In genomic region chr17:75877752-75878173, GRCh38 we compare ENCODE assay signal across 8 cellular contexts. TPM values are rescaled to one million over a fixed set of nuclear protein-coding genes. Genes with fewer than 3 reads are reported as not detected.
DNase-seq lines count a peak whose midpoint lies in the region; ATAC-seq, FAIRE-seq and TF ChIP-seq lines count a peak whose summit lies in the region.

No MANE protein-coding gene starts in this region.

- peak overlapping the region; percentile 91 for H3K27ac Mint-ChIP-seq in CD4-positive, alpha-beta T cell
- H3K27ac Mint-ChIP-seq in activated CD4-positive, alpha-beta T cell treated with anti-CD3 and anti-CD28 coated beads, Interleukin-2, amount 10 ng/mL, durations not matched to agents 7 days and 5 days, result peak overlapping the region; percentile 99
- peak overlapping the region; percentile 95 for H3K27ac Mint-ChIP-seq in dendritic cell treated with granulocyte-macrophage colony-stimulating factor and Interleukin-4, amounts not matched to agents 40 ng/mL and 50 ng/mL, for 4 days

- peak overlapping the region; percentile 81 for H3K4me3 ChIP-seq in lower leg skin (ENCODE audit: low read depth, poor library complexity, severe bottlenecking)

- peaks cover 51% of the 10 kb centered on the region for H3K4me1 Mint-ChIP-seq in CD4-positive, alpha-beta T cell (ENCODE audit: low read depth)
- H3K4me1 Mint-ChIP-seq in activated CD4-positive, alpha-beta T cell treated with anti-CD3 and anti-CD28 coated beads, Interleukin-2, amount 10 ng/mL, durations not matched to agents 7 days and 5 days, result peaks cover 57% of the 10 kb centered on the region
- peaks cover 64% of the 10 kb centered on the region for H3K4me1 Mint-ChIP-seq in dendritic cell treated with granulocyte-macrophage colony-stimulating factor and Interleukin-4, amounts not matched to agents 40 ng/mL and 50 ng/mL, for 4 days (ENCODE audit: low read depth)

- no peaks in the 10 kb centered on the region for H3K9me3 ChIP-seq in CD4-positive, alpha-beta T cell (ENCODE audit: control insufficient read depth, low read length)

- intact Hi-C loops in CD4-positive, alpha-beta T cell (cut with DNase I, micrococcal nuclease), result loop anchor here (1.0 to 5.0 kb wide), 4 partner anchors 19 to 35 kb away; partner anchors contain the start of genes TRIM65 (in 2 of the 2) and UNC13D (in 1 of the 2)
- intact Hi-C loops in dendritic cell treated with granulocyte-macrophage colony-stimulating factor and Interleukin-4, amounts not matched to agents 40 ng/mL and 50 ng/mL, for 4 days (cut with micrococcal nuclease), result no loop called here
- intact Hi-C loops in lower leg skin (cut with DNase I; ENCODE audit: low total_unique reads), result no loop called here

- 0% methylated on average over 11 to 13 of the region's 56 CpGs for WGBS in lower leg skin, 2 donors

- no peaks in the 10 kb centered on the region for H3K27me3 Mint-ChIP-seq in CD4-positive, alpha-beta T cell
- no peaks in the 10 kb centered on the region for H3K27me3 Mint-ChIP-seq in activated CD4-positive, alpha-beta T cell treated with anti-CD3 and anti-CD28 coated beads, Interleukin-2, amount 10 ng/mL, durations not matched to agents 7 days and 5 days
- H3K27me3 Mint-ChIP-seq in dendritic cell treated with granulocyte-macrophage colony-stimulating factor and Interleukin-4, amounts not matched to agents 40 ng/mL and 50 ng/mL, for 4 days, result peaks cover 74% of the 10 kb centered on the region

- ATAC-seq in CD4-positive, alpha-beta T cell (ENCODE audit: poor library complexity), result peak; percentile 72
- ATAC-seq in GM18517 (IDR thresholded peaks at IDR 0.05; ENCODE audit: unreplicated experiment), result no peak

- peak overlapping the region; percentile 66 for H3K27ac ChIP-seq in CD4-positive, alpha-beta T cell (ENCODE audit: low read depth, low read length)

- no peaks in the 10 kb centered on the region for H3K9me3 Mint-ChIP-seq in CD4-positive, alpha-beta T cell
- H3K9me3 Mint-ChIP-seq in activated CD4-positive, alpha-beta T cell treated with anti-CD3 and anti-CD28 coated beads, Interleukin-2, amount 10 ng/mL, durations not matched to agents 7 days and 5 days, result no peaks in the 10 kb centered on the region
- no peaks in the 10 kb centered on the region for H3K9me3 Mint-ChIP-seq in dendritic cell treated with granulocyte-macrophage colony-stimulating factor and Interleukin-4, amounts not matched to agents 40 ng/mL and 50 ng/mL, for 4 days

- H3K4me3 Mint-ChIP-seq in CD4-positive, alpha-beta T cell, result peak overlapping the region; percentile 91
- peak overlapping the region; percentile 99 for H3K4me3 Mint-ChIP-seq in activated CD4-positive, alpha-beta T cell treated with anti-CD3 and anti-CD28 coated beads, Interleukin-2, amount 10 ng/mL, durations not matched to agents 7 days and 5 days
- peak overlapping the region; percentile 92 for H3K4me3 Mint-ChIP-seq in dendritic cell treated with granulocyte-macrophage colony-stimulating factor and Interleukin-4, amounts not matched to agents 40 ng/mL and 50 ng/mL, for 4 days

- FAIRE-seq in H54 (lab: Jason Lieb, UNC), result no peak

- peak; percentile 70 for TF ChIP-seq CTCF in CD4-positive, alpha-beta T cell (IDR thresholded peaks at IDR 0.05)
- no peak for TF ChIP-seq CTCF in lower leg skin (IDR thresholded peaks at IDR 0.05)

- peaks cover 5% of the 10 kb centered on the region for H3K36me3 Mint-ChIP-seq in CD4-positive, alpha-beta T cell (ENCODE audit: low read depth)
- H3K36me3 Mint-ChIP-seq in activated CD4-positive, alpha-beta T cell treated with anti-CD3 and anti-CD28 coated beads, Interleukin-2, amount 10 ng/mL, durations not matched to agents 7 days and 5 days (ENCODE audit: low read depth), result peaks cover 18% of the 10 kb centered on the region
- peaks cover 47% of the 10 kb centered on the region for H3K36me3 Mint-ChIP-seq in dendritic cell treated with granulocyte-macrophage colony-stimulating factor and Interleukin-4, amounts not matched to agents 40 ng/mL and 50 ng/mL, for 4 days (ENCODE audit: low read depth)

- DNase-seq in CD4-positive, alpha-beta T cell, result peak; percentile 52 to 76 (median 62)
- no peak for DNase-seq in H54 (ENCODE audit: insufficient read length, low spot score)
- peak; percentile 82 for DNase-seq in NCI-H2196 (lab: John Stamatoyannopoulos, UW; ENCODE audit: unreplicated experiment)
- DNase-seq in activated CD4-positive, alpha-beta T cell treated with anti-CD3 and anti-CD28 coated beads, Interleukin-2, amount 10 ng/mL, durations not matched to agents 7 days and 5 days, result peak; percentile 80
- DNase-seq in lower leg skin (ENCODE audit: low spot score in 2 of 2), result peak in 1 of 2 donors; percentile 92
- peak in 2 of 3 donors; percentile 55 to 56 for DNase-seq in stimulated activated CD4-positive, alpha-beta T cell treated with anti-CD3 and anti-CD28 coated beads, TNF-alpha, amount 100 ng/mL, for 48 hours (ENCODE audit: low read depth in 3 of 3)

- no peaks in the 10 kb centered on the region for H3K27me3 ChIP-seq in CD4-positive, alpha-beta T cell (ENCODE audit: control insufficient read depth, insufficient read depth, low read length)

- POLR2A ChIA-PET in CD4-positive, alpha-beta T cell (lab: Charles Lee), result interaction anchor here (0.8 to 10.9 kb wide), 14 partner anchors 13 to 124 kb away, joined by 3 to 230 read pairs (median 4); partner anchors contain the start of genes MRPL38, TRIM65, UNC13D and UNK
- POLR2A ChIA-PET in activated CD4-positive, alpha-beta T cell treated with anti-CD3 and anti-CD28 coated beads, Interleukin-2, amount 10 ng/mL, durations not matched to agents 7 days and 5 days (lab: Charles Lee), result no interaction called here

- CTCF ChIA-PET in CD4-positive, alpha-beta T cell (lab: Charles Lee), result interaction anchor here (0.5 to 4.8 kb wide), 16 partner anchors 11 to 124 kb away, joined by 3 to 50 read pairs (median 4); partner anchors contain the start of genes GALK1, MRPL38, TRIM65 and WBP2
- CTCF ChIA-PET in activated CD4-positive, alpha-beta T cell treated with anti-CD3 and anti-CD28 coated beads, Interleukin-2, amount 10 ng/mL, durations not matched to agents 7 days and 5 days (lab: Charles Lee), result interaction anchor here (0.6 to 4.3 kb wide), 21 partner anchors 10 to 393 kb away, joined by 3 to 22 read pairs (median 5); partner anchors contain the start of genes GALK1, TRIM65, UNC13D and WBP2

- TF ChIP-seq POLR2A in H54 (IDR thresholded peaks at IDR 0.05; ENCODE audit: low read depth, low read length) (peak; percentile 44; the same call in 1 of the 2 replicates), lower leg skin (IDR thresholded peaks at IDR 0.05) (no peak)

RNA-seq across cellular contexts. Expression of gene TRIM47, which starts 0.6 kb away (rescaled TPM):
- total RNA-seq in CD4-positive, alpha-beta T cell, result 1 to 10 TPM; 2.3 to 2.8 TPM
- 10 to 100 TPM; 33.9 to 43.4 TPM for total RNA-seq in activated CD4-positive, alpha-beta T cell treated with anti-CD3 and anti-CD28 coated beads, Interleukin-2, amount 10 ng/mL, durations not matched to agents 7 days and 5 days
- 10 to 100 TPM; 33.2 to 62.5 (median 41.5) TPM for total RNA-seq in lower leg skin

RNA-seq across cellular contexts. Expression of gene TRIM65, which starts 19.0 kb away (rescaled TPM):
- total RNA-seq in CD4-positive, alpha-beta T cell, result 10 to 100 TPM in 1 of 2 experiments, 1 to 10 TPM in 1; 9.9 to 11.7 TPM
- total RNA-seq in activated CD4-positive, alpha-beta T cell treated with anti-CD3 and anti-CD28 coated beads, Interleukin-2, amount 10 ng/mL, durations not matched to agents 7 days and 5 days, result 10 to 100 TPM; 26.5 to 28.7 TPM
- 10 to 100 TPM; 23.1 to 36.3 (median 32.2) TPM for total RNA-seq in lower leg skin

RNA-seq across cellular contexts. Expression of gene WBP2, which starts 22.6 kb away (rescaled TPM):
- total RNA-seq in CD4-positive, alpha-beta T cell, result 100 to 1,000 TPM in 1 of 2 experiments, 10 to 100 TPM in 1; 98.5 to 114 TPM
- total RNA-seq in activated CD4-positive, alpha-beta T cell treated with anti-CD3 and anti-CD28 coated beads, Interleukin-2, amount 10 ng/mL, durations not matched to agents 7 days and 5 days, result 10 to 100 TPM; 76.8 to 83.5 TPM
- 100 to 1,000 TPM in 2 of 4 donors, 10 to 100 TPM in 2; 74.2 to 149 (median 93.8) TPM for total RNA-seq in lower leg skin

RNA-seq across cellular contexts. Expression of gene MRPL38, which starts 26.9 kb away (rescaled TPM):
- total RNA-seq in CD4-positive, alpha-beta T cell, result 100 to 1,000 TPM; 146 to 147 TPM
- 10 to 100 TPM; 95.9 to 97.5 TPM for total RNA-seq in activated CD4-positive, alpha-beta T cell treated with anti-CD3 and anti-CD28 coated beads, Interleukin-2, amount 10 ng/mL, durations not matched to agents 7 days and 5 days
- total RNA-seq in lower leg skin, result 10 to 100 TPM; 36.5 to 64.7 (median 49.0) TPM

RNA-seq across cellular contexts. Expression of gene UNC13D, which starts 33.6 kb away (rescaled TPM):
- total RNA-seq in CD4-positive, alpha-beta T cell, result 100 to 1,000 TPM; 110 to 112 TPM
- total RNA-seq in activated CD4-positive, alpha-beta T cell treated with anti-CD3 and anti-CD28 coated beads, Interleukin-2, amount 10 ng/mL, durations not matched to agents 7 days and 5 days, result 100 to 1,000 TPM; 161 to 182 TPM
- total RNA-seq in lower leg skin, result 1 to 10 TPM; 5.0 to 9.1 (median 7.6) TPM

Comparison
In these comparisons a context has a peak if more than half of its experiments do, and no peak if none do; other contexts are left out.
1. RNA of gene TRIM47, which starts 0.6 kb away (total RNA-seq): 33.9 to 43.4 TPM in activated CD4-positive, alpha-beta T cell treated with anti-CD3 and anti-CD28 coated beads, Interleukin-2, amount 10 ng/mL, durations not matched to agents 7 days and 5 days and 33.2 to 62.5 TPM in lower leg skin; 2.3 to 2.8 TPM in CD4-positive, alpha-beta T cell; every median in the first group is over 4 times any median in the second.
2. intact Hi-C loops: an anchor here in CD4-positive, alpha-beta T cell (1.0 to 5.0 kb wide); none called in dendritic cell treated with granulocyte-macrophage colony-stimulating factor and Interleukin-4, amounts not matched to agents 40 ng/mL and 50 ng/mL, for 4 days and lower leg skin.
3. Peak in every context shown above with its lines, with median percentiles within 50 percentile points of each other: H3K27ac Mint-ChIP-seq and H3K4me3 Mint-ChIP-seq.